ENCODE assay signal across 25 cellular contexts in the genomic region with DNA sequence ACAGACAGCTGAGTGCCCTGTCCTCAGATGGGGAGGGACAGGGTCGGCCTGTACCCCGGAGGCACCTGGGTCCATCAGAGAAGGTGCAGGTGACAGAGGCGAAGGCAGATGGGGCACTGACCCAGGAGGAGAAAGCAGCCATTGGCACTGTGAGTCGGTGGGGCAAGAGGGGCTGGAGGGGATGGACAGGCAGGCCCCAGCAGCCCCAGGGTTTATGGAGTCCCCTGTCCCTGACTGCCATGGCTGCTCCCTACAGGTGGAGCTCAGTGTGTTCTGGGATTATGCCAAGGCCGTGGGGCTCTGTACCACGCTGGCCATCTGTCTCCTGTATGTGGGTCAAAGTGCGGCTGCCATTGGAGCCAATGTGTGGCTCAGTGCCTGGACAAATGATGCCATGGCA. TPM values are rescaled to one million over a fixed set of nuclear protein-coding genes. Genes with fewer than 3 reads are reported as not detected.
DNase-seq lines count a peak whose midpoint lies in the region; ATAC-seq and TF ChIP-seq lines count a peak whose summit lies in the region.
"Had no signal": no experiment of that assay in that cellular context is flagged by ENCODE, and none has a peak within 500 bp of the region (broad histone marks: within the 10 kb centered on the region; RNA-seq: fewer than 3 reads in every experiment).

No MANE protein-coding gene starts in this region.

- intact Hi-C loops in psoas muscle (cut with DNase I) = no loop called here
- intact Hi-C loops in left lung (cut with DNase I) = no loop called here

- WGBS in psoas muscle, 3 donors = 59 to 71% (median 64%) methylated on average over 7 of the region's 7 CpGs

- no peak for TF ChIP-seq CTCF in psoas muscle (IDR thresholded peaks at IDR 0.05)
- no peak for TF ChIP-seq CTCF in left lung (IDR thresholded peaks at IDR 0.05)

- DNase-seq in DMS53 (lab: John Stamatoyannopoulos, UW) (peak; percentile 23), DMS53 treated with DMSO at 0.1 percent for 48 hours (lab: John Stamatoyannopoulos, UW; ENCODE audit: unreplicated experiment) (no peak), NCI-H69 (lab: John Stamatoyannopoulos, UW) (peak; percentile 68), left lobe of liver (ENCODE audit: low spot score) (peak; percentile 93), psoas muscle (peak in 1 of 2 donors; percentile 36), NK-92 (lab: John Stamatoyannopoulos, UW; ENCODE audit: unreplicated experiment) (no peak), left lung (no peak), DMS114 treated with DMSO at 0.1 percent for 48 hours (lab: John Stamatoyannopoulos, UW; ENCODE audit: unreplicated experiment) (no peak)
- DNase-seq: activated CD4-positive, alpha-beta T cell treated with anti-CD3 and anti-CD28 coated beads, Interleukin-2, amount 50 U/mL, for 4 hours; activated CD8-positive, alpha-beta memory T cell treated with anti-CD3 and anti-CD28 coated beads, Interleukin-2, amount 50 U/mL, for 4 hours; activated naive CD8-positive, alpha-beta T cell treated with anti-CD3 and anti-CD28 coated beads for 36 hours; effector memory CD8-positive, alpha-beta T cell; esophagus squamous epithelium; Karpas-422; NCI-H187 treated with DMSO at 0.1 percent for 48 hours; NCI-H226; NK-92 treated with Interleukin-12 subunit alpha and Interleukin-12 subunit beta, amount 100 ng/mL, for 24 hours; stimulated activated CD4-positive, alpha-beta T cell treated with anti-CD3 and anti-CD28 coated beads, Interleukin-2, amount 100 ng/mL, for 48 hours; stimulated activated naive B cell treated with anti-CD40 and anti-IgM and Interleukin-4, amounts not matched to agents 10 μg/mL and 1 μg/mL and 100 μg/mL, for 72 hours had no signal

- H3K9me3 ChIP-seq in psoas muscle (no peaks in the 10 kb centered on the region), left lung (no peaks in the 10 kb centered on the region)
- H3K9me3 ChIP-seq: esophagus squamous epithelium, gastroesophageal sphincter, prostate gland had no signal

- H3K4me3 ChIP-seq in psoas muscle = no peak overlapping the region
- H3K4me3 ChIP-seq in left lung = no peak overlapping the region
- H3K4me3 ChIP-seq: esophagus squamous epithelium, gastroesophageal sphincter, prostate gland, skin epidermis had no signal

- H3K4me1 ChIP-seq in psoas muscle (no peaks in the 10 kb centered on the region), left lung (peaks cover 4 to 8% of the 10 kb centered on the region in 2 donors)
- H3K4me1 ChIP-seq: prostate gland had no signal

- no peak overlapping the region for H3K27ac ChIP-seq in psoas muscle
- H3K27ac ChIP-seq in left lung = no peak overlapping the region
- H3K27ac ChIP-seq: 22Rv1, esophagus squamous epithelium, gastroesophageal sphincter, prostate gland, skin epidermis had no signal

- H3K36me3 ChIP-seq in psoas muscle (ENCODE audit: insufficient read depth in 1 of 2, low read depth in 1 of 2) (no peaks in the 10 kb centered on the region), left lung (no peaks in the 10 kb centered on the region)
- H3K36me3 ChIP-seq: esophagus squamous epithelium, gastroesophageal sphincter, prostate gland had no signal

- ATAC-seq in left lobe of liver = peak; percentile 83
- ATAC-seq in psoas muscle = peak; percentile 61 to 87 (median 78)
- ATAC-seq in left lung = no peak
- ATAC-seq: effector memory CD8-positive, alpha-beta T cell; gastroesophageal sphincter; stimulated activated naive B cell treated with anti-CD40 and anti-IgM and Interleukin-4, amounts not matched to agents 10 μg/mL and 1 μg/mL and 100 μg/mL, for 72 hours had no signal

- H3K27me3 ChIP-seq in psoas muscle (ENCODE audit: insufficient read depth in 3 of 3, low read length in 2 of 3) = no peaks in the 10 kb centered on the region
- H3K27me3 ChIP-seq in left lung = no peaks in the 10 kb centered on the region
- H3K27me3 ChIP-seq: esophagus squamous epithelium, gastroesophageal sphincter had no signal

RNA-seq across cellular contexts. Expression of a gene that starts 32.1 kb away (rescaled TPM):
- total RNA-seq in left lobe of liver = 15.6 TPM
- 100 to 1,000 TPM in 3 of 4 donors, 10 to 100 TPM in 1; 91.8 to 132 (median 112) TPM for total RNA-seq in psoas muscle
- 100 to 1,000 TPM in 1 of 3 donors, 10 to 100 TPM in 2; 42.6 to 155 (median 46.6) TPM for polyA plus RNA-seq in psoas muscle
- 10 to 100 TPM; 42.2 to 47.1 TPM for total RNA-seq in left lung

RNA-seq across cellular contexts. Expression of a gene that starts 40.9 kb away (rescaled TPM):
- total RNA-seq in left lobe of liver (326 TPM), psoas muscle (1 to 10 TPM in 2 of 4 donors, under 1 TPM in 2; 0.36 to 1.6 (median 0.94) TPM), left lung (100 to 1,000 TPM in 1 of 2 donors, 10 to 100 TPM in 1; 52.3 to 120 TPM)
- 1 to 10 TPM in 1 of 3 donors, under 1 TPM in 2; 0.39 to 1.2 (median 0.45) TPM for polyA plus RNA-seq in psoas muscle
- total RNA-seq: activated naive CD8-positive, alpha-beta T cell treated with anti-CD3 and anti-CD28 coated beads for 36 hours; SK-MEL-5 had no signal
- polyA plus RNA-seq: neural cell had no signal

RNA-seq across cellular contexts. Expression of a gene that starts 43.8 kb away (rescaled TPM):
- total RNA-seq in left lobe of liver = 43.6 TPM
- 10 to 100 TPM; 25.4 to 55.9 (median 49.9) TPM for total RNA-seq in psoas muscle
- polyA plus RNA-seq in psoas muscle = 100 to 1,000 TPM in 1 of 3 donors, 10 to 100 TPM in 2; 33.4 to 108 (median 49.2) TPM
- total RNA-seq in left lung = 10 to 100 TPM; 76.1 to 89.2 TPM

Comparison
In these comparisons a context has a peak if more than half of its experiments do, and no peak if none do; other contexts are left out.
1. DNase-seq: peak in DMS53 (single experiment), NCI-H69 (single experiment) and left lobe of liver (single experiment); none in DMS53 treated with DMSO at 0.1 percent for 48 hours (single experiment), NK-92 (single experiment), left lung (0 of 2) and DMS114 treated with DMSO at 0.1 percent for 48 hours (single experiment).
2. RNA of a gene that starts 40.9 kb away (total RNA-seq): 326 TPM in left lobe of liver (single experiment) and 52.3 to 120 TPM in left lung; 0.36 to 1.6 TPM in psoas muscle; every median in the first group is over 10 times any median in the second.